1 cellular context compared by ENCODE assay signal in genomic region chr19:5680437-5681368, GRCh38.
A peak's percentile ranks its signal among the peaks of the same experiment; 100 is the strongest.
TF ChIP-seq lines count a peak whose summit lies in the region.

A gene with protein sequence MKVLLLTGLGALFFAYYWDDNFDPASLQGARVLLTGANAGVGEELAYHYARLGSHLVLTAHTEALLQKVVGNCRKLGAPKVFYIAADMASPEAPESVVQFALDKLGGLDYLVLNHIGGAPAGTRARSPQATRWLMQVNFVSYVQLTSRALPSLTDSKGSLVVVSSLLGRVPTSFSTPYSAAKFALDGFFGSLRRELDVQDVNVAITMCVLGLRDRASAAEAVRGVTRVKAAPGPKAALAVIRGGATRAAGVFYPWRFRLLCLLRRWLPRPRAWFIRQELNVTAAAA (plus strand): TSS chr19:5681027. CDS start chr19:5684833, 3,806 bp downstream.
Gene MICOS13 (minus strand): TSS chr19:5680516. CDS start chr19:5680486, 30 bp downstream.

TF ChIP-seq in HepG2, 621 proteins besides CTCF, POLR2A, EP300 and RAD21 (continued from another document and continues in another):
- TF ChIP-seq UBTF (CRISPR knock-in tag; IDR thresholded peaks at IDR 0.05) (0 out of 2 replicates have a peak, but pooled peaks have one; percentile 22), ZNF772 (CRISPR knock-in tag; IDR thresholded peaks at IDR 0.05) (peak; percentile 40), CCDC6 (CRISPR knock-in tag; IDR thresholded peaks at IDR 0.05) (no peak), ARHGAP35 (CRISPR knock-in tag; IDR thresholded peaks at IDR 0.05; ENCODE audit: borderline replicate concordance) (no peak), NFIB (CRISPR knock-in tag; IDR thresholded peaks at IDR 0.05; ENCODE audit: borderline replicate concordance) (no peak), PHF20 (CRISPR knock-in tag; IDR thresholded peaks at IDR 0.05) (peak; percentile 74), PHB2 (IDR thresholded peaks at IDR 0.05; ENCODE audit: partially characterized antibody) (no peak), ZNF33A (CRISPR knock-in tag; IDR thresholded peaks at IDR 0.05; ENCODE audit: borderline replicate concordance) (no peak), MBD4 (IDR thresholded peaks at IDR 0.05; ENCODE audit: borderline replicate concordance, low read length) (no peak), E2F2 (CRISPR knock-in tag; IDR thresholded peaks at IDR 0.05; ENCODE audit: borderline replicate concordance) (no peak), SMAD1 (CRISPR knock-in tag; IDR thresholded peaks at IDR 0.05; ENCODE audit: borderline replicate concordance, low read depth) (no peak), ZFP41 (CRISPR knock-in tag; IDR thresholded peaks at IDR 0.05; ENCODE audit: borderline replicate concordance) (no peak), NFE2L1 (CRISPR knock-in tag; IDR thresholded peaks at IDR 0.05; ENCODE audit: borderline replicate concordance) (no peak), TBL1XR1 (IDR thresholded peaks at IDR 0.05; ENCODE audit: borderline replicate concordance, low read length, partially characterized antibody) (no peak), ZNF326 (CRISPR knock-in tag; IDR thresholded peaks at IDR 0.05; ENCODE audit: borderline replicate concordance) (no peak), DZIP1 (CRISPR knock-in tag; IDR thresholded peaks at IDR 0.05) (no peak), ZNF501 (CRISPR knock-in tag; IDR thresholded peaks at IDR 0.05) (peak; percentile 90), ZNF749 (CRISPR knock-in tag; IDR thresholded peaks at IDR 0.05; ENCODE audit: borderline replicate concordance) (no peak; the same call in 1 of the 2 replicates), U2AF2 (IDR thresholded peaks at IDR 0.05; ENCODE audit: low read depth, low read length) (peak; percentile 95), DBP (CRISPR knock-in tag; IDR thresholded peaks at IDR 0.05; ENCODE audit: not compliant biosample characterization) (peak; percentile 26), SKI (IDR thresholded peaks at IDR 0.05; ENCODE audit: partially characterized antibody) (no peak), PAX8 (CRISPR knock-in tag; IDR thresholded peaks at IDR 0.05; ENCODE audit: borderline replicate concordance) (no peak), ZFP36 (IDR thresholded peaks at IDR 0.05; ENCODE audit: borderline replicate concordance, low read depth, low read length, partially characterized antibody) (no peak), SALL1 (CRISPR knock-in tag; IDR thresholded peaks at IDR 0.05) (peak; percentile 25; the same call in 1 of the 2 replicates), ELK4 (CRISPR knock-in tag; IDR thresholded peaks at IDR 0.05; ENCODE audit: borderline replicate concordance) (no peak), PTBP1 (IDR thresholded peaks at IDR 0.05; ENCODE audit: low read depth, low read length, poor library complexity, severe bottlenecking) (no peak), SUZ12 (IDR thresholded peaks at IDR 0.05; ENCODE audit: low read depth, low read length) (peak; percentile 94), ATF7 (IDR thresholded peaks at IDR 0.05) (no peak), ATF7 (CRISPR knock-in tag; IDR thresholded peaks at IDR 0.05) (no peak), HNRNPLL (IDR thresholded peaks at IDR 0.05; ENCODE audit: low read depth, low read length, poor library complexity, severe bottlenecking) (peak; percentile 69), ETV6 (CRISPR knock-in tag; conservative IDR thresholded peaks at IDR 0.05) (no peak), ZNF629 (CRISPR knock-in tag; conservative IDR thresholded peaks at IDR 0.05) (no peak), ZNF652 (CRISPR knock-in tag; IDR thresholded peaks at IDR 0.05; ENCODE audit: borderline replicate concordance, low read depth) (no peak), ZNF468 (CRISPR knock-in tag; IDR thresholded peaks at IDR 0.05) (no peak), CBX1 (IDR thresholded peaks at IDR 0.05; ENCODE audit: low read depth) (peak; percentile 38)
- TF ChIP-seq, protein P1, sequence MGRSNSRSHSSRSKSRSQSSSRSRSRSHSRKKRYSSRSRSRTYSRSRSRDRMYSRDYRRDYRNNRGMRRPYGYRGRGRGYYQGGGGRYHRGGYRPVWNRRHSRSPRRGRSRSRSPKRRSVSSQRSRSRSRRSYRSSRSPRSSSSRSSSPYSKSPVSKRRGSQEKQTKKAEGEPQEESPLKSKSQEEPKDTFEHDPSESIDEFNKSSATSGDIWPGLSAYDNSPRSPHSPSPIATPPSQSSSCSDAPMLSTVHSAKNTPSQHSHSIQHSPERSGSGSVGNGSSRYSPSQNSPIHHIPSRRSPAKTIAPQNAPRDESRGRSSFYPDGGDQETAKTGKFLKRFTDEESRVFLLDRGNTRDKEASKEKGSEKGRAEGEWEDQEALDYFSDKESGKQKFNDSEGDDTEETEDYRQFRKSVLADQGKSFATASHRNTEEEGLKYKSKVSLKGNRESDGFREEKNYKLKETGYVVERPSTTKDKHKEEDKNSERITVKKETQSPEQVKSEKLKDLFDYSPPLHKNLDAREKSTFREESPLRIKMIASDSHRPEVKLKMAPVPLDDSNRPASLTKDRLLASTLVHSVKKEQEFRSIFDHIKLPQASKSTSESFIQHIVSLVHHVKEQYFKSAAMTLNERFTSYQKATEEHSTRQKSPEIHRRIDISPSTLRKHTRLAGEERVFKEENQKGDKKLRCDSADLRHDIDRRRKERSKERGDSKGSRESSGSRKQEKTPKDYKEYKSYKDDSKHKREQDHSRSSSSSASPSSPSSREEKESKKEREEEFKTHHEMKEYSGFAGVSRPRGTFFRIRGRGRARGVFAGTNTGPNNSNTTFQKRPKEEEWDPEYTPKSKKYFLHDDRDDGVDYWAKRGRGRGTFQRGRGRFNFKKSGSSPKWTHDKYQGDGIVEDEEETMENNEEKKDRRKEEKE (IDR thresholded peaks at IDR 0.05): no peak
- TF ChIP-seq, protein P2, sequence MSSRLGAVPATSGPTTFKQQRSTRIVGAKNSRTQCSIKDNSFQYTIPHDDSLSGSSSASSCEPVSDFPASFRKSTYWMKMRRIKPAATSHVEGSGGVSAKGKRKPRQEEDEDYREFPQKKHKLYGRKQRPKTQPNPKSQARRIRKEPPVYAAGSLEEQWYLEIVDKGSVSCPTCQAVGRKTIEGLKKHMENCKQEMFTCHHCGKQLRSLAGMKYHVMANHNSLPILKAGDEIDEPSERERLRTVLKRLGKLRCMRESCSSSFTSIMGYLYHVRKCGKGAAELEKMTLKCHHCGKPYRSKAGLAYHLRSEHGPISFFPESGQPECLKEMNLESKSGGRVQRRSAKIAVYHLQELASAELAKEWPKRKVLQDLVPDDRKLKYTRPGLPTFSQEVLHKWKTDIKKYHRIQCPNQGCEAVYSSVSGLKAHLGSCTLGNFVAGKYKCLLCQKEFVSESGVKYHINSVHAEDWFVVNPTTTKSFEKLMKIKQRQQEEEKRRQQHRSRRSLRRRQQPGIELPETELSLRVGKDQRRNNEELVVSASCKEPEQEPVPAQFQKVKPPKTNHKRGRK (CRISPR knock-in tag; IDR thresholded peaks at IDR 0.05): no peak
- TF ChIP-seq, protein P3, sequence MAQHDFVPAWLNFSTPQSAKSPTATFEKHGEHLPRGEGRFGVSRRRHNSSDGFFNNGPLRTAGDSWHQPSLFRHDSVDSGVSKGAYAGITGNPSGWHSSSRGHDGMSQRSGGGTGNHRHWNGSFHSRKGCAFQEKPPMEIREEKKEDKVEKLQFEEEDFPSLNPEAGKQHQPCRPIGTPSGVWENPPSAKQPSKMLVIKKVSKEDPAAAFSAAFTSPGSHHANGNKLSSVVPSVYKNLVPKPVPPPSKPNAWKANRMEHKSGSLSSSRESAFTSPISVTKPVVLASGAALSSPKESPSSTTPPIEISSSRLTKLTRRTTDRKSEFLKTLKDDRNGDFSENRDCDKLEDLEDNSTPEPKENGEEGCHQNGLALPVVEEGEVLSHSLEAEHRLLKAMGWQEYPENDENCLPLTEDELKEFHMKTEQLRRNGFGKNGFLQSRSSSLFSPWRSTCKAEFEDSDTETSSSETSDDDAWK (CRISPR knock-in tag; IDR thresholded peaks at IDR 0.05): no peak
- TF ChIP-seq, protein P4, sequence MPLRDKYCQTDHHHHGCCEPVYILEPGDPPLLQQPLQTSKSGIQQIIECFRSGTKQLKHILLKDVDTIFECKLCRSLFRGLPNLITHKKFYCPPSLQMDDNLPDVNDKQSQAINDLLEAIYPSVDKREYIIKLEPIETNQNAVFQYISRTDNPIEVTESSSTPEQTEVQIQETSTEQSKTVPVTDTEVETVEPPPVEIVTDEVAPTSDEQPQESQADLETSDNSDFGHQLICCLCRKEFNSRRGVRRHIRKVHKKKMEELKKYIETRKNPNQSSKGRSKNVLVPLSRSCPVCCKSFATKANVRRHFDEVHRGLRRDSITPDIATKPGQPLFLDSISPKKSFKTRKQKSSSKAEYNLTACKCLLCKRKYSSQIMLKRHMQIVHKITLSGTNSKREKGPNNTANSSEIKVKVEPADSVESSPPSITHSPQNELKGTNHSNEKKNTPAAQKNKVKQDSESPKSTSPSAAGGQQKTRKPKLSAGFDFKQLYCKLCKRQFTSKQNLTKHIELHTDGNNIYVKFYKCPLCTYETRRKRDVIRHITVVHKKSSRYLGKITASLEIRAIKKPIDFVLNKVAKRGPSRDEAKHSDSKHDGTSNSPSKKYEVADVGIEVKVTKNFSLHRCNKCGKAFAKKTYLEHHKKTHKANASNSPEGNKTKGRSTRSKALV (CRISPR knock-in tag; IDR thresholded peaks at IDR 0.05): no peak; the same call in 1 of the 2 replicates
- TF ChIP-seq, protein P5, sequence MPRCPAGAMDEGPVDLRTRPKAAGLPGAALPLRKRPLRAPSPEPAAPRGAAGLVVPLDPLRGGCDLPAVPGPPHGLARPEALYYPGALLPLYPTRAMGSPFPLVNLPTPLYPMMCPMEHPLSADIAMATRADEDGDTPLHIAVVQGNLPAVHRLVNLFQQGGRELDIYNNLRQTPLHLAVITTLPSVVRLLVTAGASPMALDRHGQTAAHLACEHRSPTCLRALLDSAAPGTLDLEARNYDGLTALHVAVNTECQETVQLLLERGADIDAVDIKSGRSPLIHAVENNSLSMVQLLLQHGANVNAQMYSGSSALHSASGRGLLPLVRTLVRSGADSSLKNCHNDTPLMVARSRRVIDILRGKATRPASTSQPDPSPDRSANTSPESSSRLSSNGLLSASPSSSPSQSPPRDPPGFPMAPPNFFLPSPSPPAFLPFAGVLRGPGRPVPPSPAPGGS (CRISPR knock-in tag; IDR thresholded peaks at IDR 0.05): peak; percentile 48; the same call in 1 of the 2 replicates
- TF ChIP-seq, protein P6, sequence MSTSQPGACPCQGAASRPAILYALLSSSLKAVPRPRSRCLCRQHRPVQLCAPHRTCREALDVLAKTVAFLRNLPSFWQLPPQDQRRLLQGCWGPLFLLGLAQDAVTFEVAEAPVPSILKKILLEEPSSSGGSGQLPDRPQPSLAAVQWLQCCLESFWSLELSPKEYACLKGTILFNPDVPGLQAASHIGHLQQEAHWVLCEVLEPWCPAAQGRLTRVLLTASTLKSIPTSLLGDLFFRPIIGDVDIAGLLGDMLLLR (CRISPR knock-in tag; IDR thresholded peaks at IDR 0.05): peak; percentile 68; the same call in 1 of the 2 replicates
